17 cellular contexts compared by ENCODE assay signal in genomic region chr1:225406976-225407725, GRCh38. TPM values are rescaled to one million over a fixed set of nuclear protein-coding genes. Genes with fewer than 3 reads are reported as not detected.
A peak's percentile ranks its signal among the peaks of the same experiment; 100 is the strongest.
DNase-seq lines count a peak whose midpoint lies in the region; ATAC-seq, FAIRE-seq and TF ChIP-seq lines count a peak whose summit lies in the region.
"Had no signal": no experiment of that assay in that cellular context is flagged by ENCODE, and none has a peak within 500 bp of the region (broad histone marks: within the 10 kb centered on the region; RNA-seq: fewer than 3 reads in every experiment).

No MANE protein-coding gene starts in this region.

- H2AK9ac ChIP-seq in IMR-90 (replicated peaks; ENCODE audit: low read depth, low read length, poor library complexity), result peak overlapping the region; percentile 50

- TF ChIP-seq POLR2A in HepG2 (IDR thresholded peaks at IDR 0.05; ENCODE audit: insufficient read depth in 1 of 2, low read depth in 2 of 2, low read length in 2 of 2) (no peak), right lobe of liver (IDR thresholded peaks at IDR 0.05) (no peak), IMR-90 (IDR thresholded peaks at IDR 0.05; ENCODE audit: low read depth, low read length) (no peak)

- H3K18ac ChIP-seq in IMR-90 (ENCODE audit: low read depth, low read length), result no peak overlapping the region

- no peaks in the 10 kb centered on the region for H4K20me1 ChIP-seq in HepG2 (ENCODE audit: insufficient read depth, low read length)
- 0 out of 2 replicates have a peak, but pooled peaks cover 3% of the 10 kb centered on the region for H4K20me1 ChIP-seq in IMR-90 (ENCODE audit: insufficient read depth, low read length)

- no peak overlapping the region for H2AFZ ChIP-seq in HepG2 (ENCODE audit: low read length)
- no peak overlapping the region for H2AFZ ChIP-seq in IMR-90 (replicated peaks; ENCODE audit: low read length, poor library complexity)

- ATAC-seq in HepG2, result peak; percentile 50; the same call in 2 of the 3 replicates
- no peak for ATAC-seq in right lobe of liver
- ATAC-seq in IMR-90 (ENCODE audit: low read depth), result no peak
- ATAC-seq in esophagus mucosa, result peak; percentile 28
- ATAC-seq in stimulated activated naive CD8-positive, alpha-beta T cell treated with anti-CD3 and anti-CD28 coated beads, Interleukin-15, amount 100 ng/mL, for 72 hours, result no peak

- POLR2A ChIA-PET in HepG2 (lab: Yijun Ruan, JAX) (no interaction called here), IMR-90 (lab: Charles Lee; ENCODE audit: unreplicated experiment) (no interaction called here), A673 (lab: Charles Lee; ENCODE audit: low non-redundant PET) (interaction anchor here (0.8 kb wide), 1 partner anchor 516 kb away, joined by 6 read pairs; no protein-coding TSS in a partner anchor)

- no peak overlapping the region for H2BK120ac ChIP-seq in IMR-90 (ENCODE audit: low read depth, low read length)

- H3K23ac ChIP-seq in IMR-90 (ENCODE audit: low read depth, low read length), result no peak overlapping the region

- H3K4me3 Mint-ChIP-seq in stimulated activated naive CD8-positive, alpha-beta T cell treated with anti-CD3 and anti-CD28 coated beads, Interleukin-15, amount 100 ng/mL, for 72 hours, result no peak overlapping the region

- intact Hi-C loops in HepG2 (cut with micrococcal nuclease; ENCODE audit: unreplicated experiment) (no loop called here), right lobe of liver (cut with DNase I) (no loop called here), IMR-90 (cut with micrococcal nuclease) (no loop called here), kidney (cut with DNase I) (no loop called here), A673 (cut with micrococcal nuclease; ENCODE audit: unreplicated experiment) (no loop called here)

- H3K4me1 Mint-ChIP-seq in stimulated activated naive CD8-positive, alpha-beta T cell treated with anti-CD3 and anti-CD28 coated beads, Interleukin-15, amount 100 ng/mL, for 72 hours, result peaks cover 6% of the 10 kb centered on the region

- no peak overlapping the region for H4K5ac ChIP-seq in IMR-90 (ENCODE audit: low read depth, low read length)

- in situ Hi-C loops in HepG2 (cut with HindIII; ENCODE audit: extremely low pct_ligation_motif_present, low pct_unique_long_range_greater_than_20kb) (no loop called here), IMR-90 (cut with MboI; ENCODE audit: low sequenced_read_pairs) (loop anchor here (25.0 kb wide), 1 partner anchor 920 kb away; no protein-coding TSS in a partner anchor)

- H3K4me1 ChIP-seq in HepG2 (ENCODE audit: insufficient read depth, low read length), result peaks cover 30% of the 10 kb centered on the region
- H3K4me1 ChIP-seq in right lobe of liver, result peaks cover 0 to 10% (median 2%) of the 10 kb centered on the region in 4 donors
- H3K4me1 ChIP-seq in IMR-90 (ENCODE audit: control insufficient read depth, insufficient read depth, low read length), result no peaks in the 10 kb centered on the region; the same call in 1 of the 2 replicates
- H3K4me1 ChIP-seq in kidney (ENCODE audit: control insufficient read depth in 1 of 2, insufficient read depth in 1 of 2, low read depth in 1 of 2, low read length in 2 of 2), result peaks cover 6 to 9% of the 10 kb centered on the region in 2 donors
- H3K4me1 ChIP-seq in A673 (ENCODE audit: insufficient read depth, low read length, poor library complexity, severe bottlenecking), result peaks cover 29% of the 10 kb centered on the region

- H3K27me3 ChIP-seq in HepG2 (ENCODE audit: control insufficient read depth in 1 of 2, insufficient read depth in 2 of 2, low read length in 2 of 2) (no peaks in the 10 kb centered on the region), right lobe of liver (no peaks in the 10 kb centered on the region), IMR-90 (ENCODE audit: control insufficient read depth, insufficient read depth, low read length) (no peaks in the 10 kb centered on the region), A673 (replicated peaks; ENCODE audit: insufficient read depth, low read depth, low read length, poor library complexity) (no peaks in the 10 kb centered on the region)
- H3K27me3 ChIP-seq: dorsolateral prefrontal cortex had no signal

- TF ChIP-seq EP300 in HepG2 (IDR thresholded peaks at IDR 0.05; ENCODE audit: low read depth in 2 of 2, low read length in 2 of 2) (no peak), HepG2 (CRISPR knock-in tag; IDR thresholded peaks at IDR 0.05; ENCODE audit: borderline replicate concordance) (no peak)

- H3K27ac Mint-ChIP-seq in stimulated activated naive CD8-positive, alpha-beta T cell treated with anti-CD3 and anti-CD28 coated beads, Interleukin-15, amount 100 ng/mL, for 72 hours, result peak overlapping the region; percentile 28 to 56

- H3K4me3 ChIP-seq in HepG2 (replicated peaks in 1 of 3; ENCODE audit: insufficient read depth in 1 of 3, low read depth in 2 of 3, low read length in 3 of 3) (no peak overlapping the region), right lobe of liver (no peak overlapping the region), IMR-90 (ENCODE audit: insufficient read depth, low read depth, low read length) (no peak overlapping the region), kidney (ENCODE audit: low read length in 2 of 2) (no peak overlapping the region), A673 (ENCODE audit: low read depth, low read length, poor library complexity, severe bottlenecking) (no peak overlapping the region)
- H3K4me3 ChIP-seq: dorsolateral prefrontal cortex, lung had no signal

- no peaks in the 10 kb centered on the region; the same call in none of the 2 replicates for H3K9me1 ChIP-seq in IMR-90 (ENCODE audit: insufficient read depth, low read length)

- no peaks in the 10 kb centered on the region for H3K27me3 Mint-ChIP-seq in stimulated activated naive CD8-positive, alpha-beta T cell treated with anti-CD3 and anti-CD28 coated beads, Interleukin-15, amount 100 ng/mL, for 72 hours

- DNase-seq in HepG2 (ENCODE audit: low spot score) (no peak), right lobe of liver (no peak), IMR-90 (no peak), kidney (no peak), A673 (ENCODE audit: low spot score) (no peak)
- no peak for DNase-seq in stimulated activated naive CD8-positive, alpha-beta T cell treated with anti-CD3 and anti-CD28 coated beads, Interleukin-15, amount 100 ng/mL, for 72 hours
- no peak for DNase-seq in stimulated activated CD4-positive, alpha-beta T cell treated with anti-CD3 and anti-CD28 coated beads, Interleukin-4, amount 100 ng/mL, for 4 hours
- DNase-seq: activated CD4-positive, CD25-positive, alpha-beta regulatory T cell treated with anti-CD3 and anti-CD28 coated beads, Interleukin-2, amount 50 U/mL, for 72 hours; dorsolateral prefrontal cortex; kidney glomerular epithelial cell; NCI-H1417; NCI-H2081; NCI-H82; stimulated activated naive CD4-positive, alpha-beta T cell had no signal

- H2BK5ac ChIP-seq in IMR-90 (ENCODE audit: low read depth, low read length, poor library complexity, severe bottlenecking), result no peak overlapping the region

- TF ChIP-seq RAD21 in HepG2 (CRISPR knock-in tag; IDR thresholded peaks at IDR 0.05), result no peak
- TF ChIP-seq RAD21 in IMR-90 (IDR thresholded peaks at IDR 0.05; ENCODE audit: low read length), result no peak

- WGBS in HepG2 (ENCODE audit: low lambda C conversion rate), result 97% methylated on average over 8 of the region's 8 CpGs
- WGBS in right lobe of liver (ENCODE audit: insufficient coverage, low coverage, low lambda C conversion rate, missing lambda C conversion rate), result 95% methylated on average over 8 of the region's 8 CpGs
- no CpG with 5 or more reads among the region's 8 CpGs for WGBS in IMR-90 (ENCODE audit: extremely low coverage in 2 of 2, insufficient read length in 1 of 2), 2 experiments

- no peak overlapping the region for H3K4ac ChIP-seq in IMR-90 (ENCODE audit: low read depth, low read length)

- BruUV-seq in HepG2 (replicated peaks; lab: Mats Ljungman, UMichigan) (no TSS peak), IMR-90 (replicated peaks; lab: Mats Ljungman, UMichigan) (no TSS peak), A673 (replicated peaks; lab: Mats Ljungman, UMichigan) (no TSS peak)

- peaks cover 6% of the 10 kb centered on the region for H3K79me2 ChIP-seq in HepG2 (ENCODE audit: insufficient read depth, low read length)

- FAIRE-seq in HepG2 (lab: Jason Lieb, UNC) (no peak), kidney (lab: Jason Lieb, UNC) (no peak)
- FAIRE-seq: G401.6 had no signal

- CTCF ChIA-PET in HepG2 (lab: Yijun Ruan, JAX; ENCODE audit: low intra/inter-chr PET ratio, low total read pairs), result no interaction called here
- CTCF ChIA-PET in IMR-90 (lab: Yijun Ruan, JAX), result no interaction called here
- CTCF ChIA-PET in A673 (lab: Charles Lee), result no interaction called here

- H3K56ac ChIP-seq in IMR-90 (ENCODE audit: extremely low read depth, insufficient read depth, low read length), result no peak overlapping the region

- H4K8ac ChIP-seq in IMR-90 (ENCODE audit: low read depth in 2 of 2, low read length in 2 of 2), result no peak overlapping the region

- H3K36me3 ChIP-seq in HepG2 (replicated peaks in 1 of 2; ENCODE audit: control insufficient read depth in 1 of 2, insufficient read depth in 2 of 2, low read length in 2 of 2) (peaks cover 17 to 60% of the 10 kb centered on the region in 2 experiments), right lobe of liver (peaks cover 0 to 59% (median 13%) of the 10 kb centered on the region in 4 donors), IMR-90 (ENCODE audit: control insufficient read depth, insufficient read depth, low read length) (peaks cover 26% of the 10 kb centered on the region), kidney (ENCODE audit: control insufficient read depth in 1 of 2, insufficient read depth in 2 of 2, low read length in 2 of 2) (peaks cover 0 to 5% of the 10 kb centered on the region in 2 donors), A673 (ENCODE audit: insufficient read depth, low read length, poor library complexity, severe bottlenecking) (peaks cover 92% of the 10 kb centered on the region)

- TF ChIP-seq CTCF in HepG2 (CRISPR knock-in tag; IDR thresholded peaks at IDR 0.05), result no peak
- TF ChIP-seq CTCF in right lobe of liver (IDR thresholded peaks at IDR 0.05), result no peak
- no peak for TF ChIP-seq CTCF in IMR-90 (conservative IDR thresholded peaks at IDR 0.05; ENCODE audit: low read depth, low read length)
- no peak for TF ChIP-seq CTCF in kidney (IDR thresholded peaks at IDR 0.05; ENCODE audit: borderline replicate concordance, extremely low read depth, insufficient read depth)
- no peak for TF ChIP-seq CTCF in A673 (conservative IDR thresholded peaks at IDR 0.05; ENCODE audit: low read depth, low read length)

- dilution Hi-C loops in IMR-90 (cut with HindIII; ENCODE audit: low sequenced_read_pairs, unreplicated experiment), result no loop called here

- H3K79me1 ChIP-seq in IMR-90 (ENCODE audit: low read depth in 1 of 2, low read length in 2 of 2), result peaks cover 4 to 23% of the 10 kb centered on the region in 2 experiments

- no peak overlapping the region for H3K27ac ChIP-seq in HepG2 (ENCODE audit: extremely low read length, insufficient read depth, low read length)
- no peak overlapping the region for H3K27ac ChIP-seq in right lobe of liver
- H3K27ac ChIP-seq in IMR-90 (ENCODE audit: insufficient read depth, low read length), result no peak overlapping the region
- H3K27ac ChIP-seq in kidney (ENCODE audit: low read depth in 2 of 2, low read length in 2 of 2), result no peak overlapping the region
- H3K27ac ChIP-seq in A673 (ENCODE audit: low read depth, low read length, poor library complexity, severe bottlenecking), result no peak overlapping the region
- H3K27ac ChIP-seq: dorsolateral prefrontal cortex had no signal

- H3K14ac ChIP-seq in IMR-90 (replicated peaks; ENCODE audit: low read depth, low read length), result no peak overlapping the region

- no peaks in the 10 kb centered on the region for H3K9me3 ChIP-seq in HepG2 (ENCODE audit: low read length)
- H3K9me3 ChIP-seq in right lobe of liver, result no peaks in the 10 kb centered on the region
- no peaks in the 10 kb centered on the region for H3K9me3 ChIP-seq in IMR-90 (ENCODE audit: control insufficient read depth, insufficient read depth, low read length)
- no peaks in the 10 kb centered on the region for H3K9me3 ChIP-seq in kidney (ENCODE audit: control insufficient read depth in 1 of 2, low read length in 2 of 2)
- H3K9me3 ChIP-seq in A673 (ENCODE audit: low read depth, low read length, poor library complexity, severe bottlenecking), result no peaks in the 10 kb centered on the region

- H2AK5ac ChIP-seq in IMR-90 (ENCODE audit: low read depth, low read length), result no peak overlapping the region

- no peak overlapping the region for H3K4me2 ChIP-seq in HepG2 (ENCODE audit: low read depth, low read length)
- H3K4me2 ChIP-seq in IMR-90 (ENCODE audit: low read depth, low read length), result no peak overlapping the region

- H4K91ac ChIP-seq in IMR-90 (ENCODE audit: insufficient read depth, low read depth, low read length), result no peak overlapping the region

- H3K9me3 Mint-ChIP-seq in stimulated activated naive CD8-positive, alpha-beta T cell treated with anti-CD3 and anti-CD28 coated beads, Interleukin-15, amount 100 ng/mL, for 72 hours, result no peaks in the 10 kb centered on the region

- H3K9ac ChIP-seq in HepG2 (ENCODE audit: insufficient read depth, low read depth, low read length), result no peak overlapping the region
- no peak overlapping the region for H3K9ac ChIP-seq in IMR-90 (ENCODE audit: low read depth, low read length)
- no peak overlapping the region for H3K9ac ChIP-seq in kidney (ENCODE audit: low read length in 2 of 2)

- no peak overlapping the region for H2BK20ac ChIP-seq in IMR-90 (ENCODE audit: low read depth, low read length)

- H2BK15ac ChIP-seq in IMR-90 (ENCODE audit: low read depth, low read length), result no peak overlapping the region

RNA-seq across cellular contexts. Expression of gene LBR, which starts 20.7 kb away (rescaled TPM):
- total RNA-seq in HepG2 (2016; rRNA removed; fragmentation: Illumina TruSeq; extraction: Trizol), result 64.4 and 76.7 TPM in 2 replicates
- 5.8 and 7.2 TPM in 2 replicates for total RNA-seq in HepG2 (2016; cell fraction: cytosol; rRNA removed; fragmentation: Illumina TruSeq; extraction: Trizol; ENCODE audit: low read depth)
- 58.0 and 76.5 TPM in 2 replicates for total RNA-seq in HepG2 (2016; cell fraction: insoluble cytoplasmic fraction; rRNA removed; fragmentation: Illumina TruSeq; extraction: Trizol)
- 18.3 and 23.6 TPM in 2 replicates for total RNA-seq in HepG2 (2016; cell fraction: membrane; rRNA removed; fragmentation: Illumina TruSeq; extraction: Trizol)
- total RNA-seq in HepG2 (2016; cell fraction: nucleus; rRNA removed; fragmentation: Illumina TruSeq; extraction: Trizol), result 103 and 116 TPM in 2 replicates
- 38.2 and 38.9 TPM in 2 replicates for polyA plus RNA-seq in HepG2 (2011; rRNA removed)
- 25.2 and 34.9 TPM in 2 replicates for polyA plus RNA-seq in HepG2 (2011; cell fraction: cytosol; rRNA removed)
- polyA plus RNA-seq in HepG2 (2011; cell fraction: nucleus; rRNA removed), result 20.9 and 21.1 TPM in 2 replicates
- polyA plus RNA-seq in HepG2 (2012), result 42.0 and 46.8 TPM in 2 replicates
- polyA plus RNA-seq in HepG2 (2016; cell fraction: cytosol; fragmentation: Illumina TruSeq; extraction: Trizol; ENCODE audit: low read depth), result 3.8 and 4.4 TPM in 2 replicates
- 58.6 and 66.3 TPM in 2 replicates for polyA plus RNA-seq in HepG2 (2016; cell fraction: insoluble cytoplasmic fraction; fragmentation: Illumina TruSeq; extraction: Trizol; ENCODE audit: low read depth)
- polyA plus RNA-seq in HepG2 (2016; cell fraction: membrane; fragmentation: Illumina TruSeq; extraction: Trizol; ENCODE audit: low read depth), result 12.1 and 13.5 TPM in 2 replicates
- 109 and 114 TPM in 2 replicates for polyA plus RNA-seq in HepG2 (2016; cell fraction: nucleus; fragmentation: Illumina TruSeq; extraction: Trizol; ENCODE audit: insufficient read depth, low read depth)
- 59.8 and 110 TPM in 2 replicates for polyA minus RNA-seq in HepG2 (2011; rRNA and poly(A)+ RNA removed; ENCODE audit: low replicate concordance)
- polyA minus RNA-seq in HepG2 (2011; cell fraction: cytosol; rRNA and poly(A)+ RNA removed), result 35.1 and 35.9 TPM in 2 replicates
- polyA minus RNA-seq in HepG2 (2011; cell fraction: nucleus; rRNA and poly(A)+ RNA removed), result 43.9 and 51.8 TPM in 2 replicates
- total RNA-seq in right lobe of liver, result 10 to 100 TPM; 21.9 to 41.8 (median 31.4) TPM
- total RNA-seq in IMR-90 (2012; rRNA removed), result 21.3 and 37.5 TPM in 2 replicates
- 18.2 and 24.9 TPM in 2 replicates for polyA plus RNA-seq in IMR-90 (2012; rRNA removed)
- polyA plus RNA-seq in IMR-90 (2012; cell fraction: cytosol; rRNA removed), result 5.2 and 5.4 TPM in 2 replicates
- polyA plus RNA-seq in IMR-90 (2012; cell fraction: nucleus; rRNA removed; ENCODE audit: low replicate concordance), result 9.9 and 32.7 TPM in 2 replicates
- 52.6 TPM for total RNA-seq in esophagus mucosa
- 80.2 TPM for total RNA-seq in kidney
- 13.1 TPM for polyA plus RNA-seq in kidney (ENCODE audit: insufficient read depth, low read depth, low replicate concordance)
- total RNA-seq in A673 (2021), result 147 and 174 TPM in 2 replicates

Comparison
In these comparisons a context has a peak if more than half of its experiments do, and no peak if none do; other contexts are left out.
1. ATAC-seq: peak in HepG2 (single experiment) and esophagus mucosa (single experiment); none in right lobe of liver (0 of 4), IMR-90 (single experiment) and stimulated activated naive CD8-positive, alpha-beta T cell treated with anti-CD3 and anti-CD28 coated beads, Interleukin-15, amount 100 ng/mL, for 72 hours (single experiment).